ENCODE assay signal across 11 cellular contexts in genomic region chr5:180609817-180610550, GRCh38. TPM values are rescaled to one million over a fixed set of nuclear protein-coding genes. Genes with fewer than 3 reads are reported as not detected.
"Had no signal": no experiment of that assay in that cellular context is flagged by ENCODE, and none has a peak within 500 bp of the region (broad histone marks: within the 10 kb centered on the region; RNA-seq: fewer than 3 reads in every experiment).

No MANE protein-coding gene starts in this region.

- H2AFZ ChIP-seq: GM23248 had no signal

- DNase-seq: GM23248, GOT3, H9, HCEC 1CT, HFFc6, KBM-7 had no signal

- H3K4me3 ChIP-seq: GM23248 had no signal

- H3K9ac ChIP-seq: GM23248 had no signal

- ATAC-seq: HepG2 had no signal

- H3K27ac ChIP-seq: GM23248, HL-60 had no signal

RNA-seq across cellular contexts. Expression of gene SCGB3A1, which starts 18.7 kb away (rescaled TPM):
- total RNA-seq: GM23248, H4, H9, HepG2, HFFc6, HT1080 had no signal
- polyA plus RNA-seq: GM23248, HepG2, IgD-negative memory B cell had no signal

RNA-seq across cellular contexts. Expression of gene FLT4, which starts 39.4 kb away (rescaled TPM):
- total RNA-seq: GM23248, H4, HepG2, HFFc6 had no signal
- polyA plus RNA-seq: GM23248, HepG2 had no signal
